8 cellular contexts compared by ENCODE assay signal in genomic region chr15:78212546-78213424, GRCh38. TPM values are rescaled to one million over a fixed set of nuclear protein-coding genes. Genes with fewer than 3 reads are reported as not detected.
DNase-seq lines count a peak whose midpoint lies in the region; ATAC-seq and TF ChIP-seq lines count a peak whose summit lies in the region.

No MANE protein-coding gene starts in this region.

- H3K27ac ChIP-seq in PC-9 (no peak overlapping the region), osteoblast (ENCODE audit: low read depth, low read length) (no peak overlapping the region)

- H3K4me1 ChIP-seq in PC-9 (replicated peaks; ENCODE audit: insufficient read depth) (peaks cover 99% of the 10 kb centered on the region), osteoblast (ENCODE audit: insufficient read depth, low read length) (peaks cover 20% of the 10 kb centered on the region)

- no peaks in the 10 kb centered on the region for H3K27me3 ChIP-seq in PC-9 (ENCODE audit: insufficient read depth, low read depth)
- peaks cover 4% of the 10 kb centered on the region for H3K27me3 ChIP-seq in osteoblast (ENCODE audit: insufficient read depth, low read length)

- intact Hi-C loops in PC-9 (cut with micrococcal nuclease; ENCODE audit: unreplicated experiment) = no loop called here

- no peaks in the 10 kb centered on the region for H3K36me3 ChIP-seq in PC-9 (ENCODE audit: low read depth)
- H3K36me3 ChIP-seq in osteoblast (ENCODE audit: insufficient read depth, low read length) = no peaks in the 10 kb centered on the region

- peak; percentile 89 for DNase-seq in EH (ENCODE audit: low read depth)
- DNase-seq in PC-9 = peak; percentile 85
- DNase-seq in fibroblast of gingiva (ENCODE audit: low read depth) = peak; percentile 52
- peak; percentile 97 for DNase-seq in osteoblast (ENCODE audit: insufficient read length, low spot score, missing footprints)
- no peak for DNase-seq in NCI-H2196 (lab: John Stamatoyannopoulos, UW; ENCODE audit: unreplicated experiment)
- no peak for DNase-seq in DMS114 treated with DMSO at 0.1 percent for 48 hours (lab: John Stamatoyannopoulos, UW; ENCODE audit: unreplicated experiment)

- TF ChIP-seq CTCF in PC-9 (conservative IDR thresholded peaks at IDR 0.05) = no peak
- no peak for TF ChIP-seq CTCF in osteoblast (IDR thresholded peaks at IDR 0.05; ENCODE audit: extremely low read depth, low read depth, low read length)

- CTCF ChIA-PET in PC-9 (lab: Charles Lee) = interaction anchor here (0.6 kb wide), 1 partner anchor 9 kb away, joined by 3 read pairs; no protein-coding TSS in a partner anchor

- H2AFZ ChIP-seq in PC-9 (no peak overlapping the region), osteoblast (ENCODE audit: low read length) (no peak overlapping the region)

- H3K79me2 ChIP-seq in PC-9 (ENCODE audit: low read depth) (no peaks in the 10 kb centered on the region), osteoblast (ENCODE audit: insufficient read depth, low read length) (no peaks in the 10 kb centered on the region)

- H3K9me3 ChIP-seq in PC-9 (ENCODE audit: insufficient read depth, low read depth) (no peaks in the 10 kb centered on the region), osteoblast (ENCODE audit: low read depth, low read length) (no peaks in the 10 kb centered on the region)

- POLR2A ChIA-PET in PC-9 (lab: Charles Lee; ENCODE audit: unreplicated experiment) = interaction anchor here (0.7 kb wide), 1 partner anchor 81 kb away, joined by 8 read pairs; no protein-coding TSS in a partner anchor

- BruUV-seq in PC-9 (replicated peaks; lab: Mats Ljungman, UMichigan) = no TSS peak

- peak overlapping the region; percentile 56 for H3K4me2 ChIP-seq in PC-9
- H3K4me2 ChIP-seq in osteoblast (ENCODE audit: insufficient read depth, low read length) = peak overlapping the region; percentile 40

- ATAC-seq in HG03442 (IDR thresholded peaks at IDR 0.05; ENCODE audit: unreplicated experiment) = no peak
- ATAC-seq in GM18858 (IDR thresholded peaks at IDR 0.05; ENCODE audit: unreplicated experiment) = no peak

- H3K9me2 ChIP-seq in PC-9 (ENCODE audit: insufficient read depth) = no peaks in the 10 kb centered on the region

- H3K4me3 ChIP-seq in PC-9 (no peak overlapping the region), osteoblast (ENCODE audit: insufficient read depth, low read length) (no peak overlapping the region)

- H3F3A ChIP-seq in PC-9 (ENCODE audit: insufficient read depth, low read depth) = peaks cover 52% of the 10 kb centered on the region

- no peaks in the 10 kb centered on the region for H4K20me1 ChIP-seq in PC-9 (ENCODE audit: insufficient read depth)
- H4K20me1 ChIP-seq in osteoblast (ENCODE audit: insufficient read depth, low read length) = no peaks in the 10 kb centered on the region

RNA-seq across cellular contexts. Expression of gene ACSBG1, which starts 21.6 kb away (rescaled TPM):
- 0.48 and 1.2 TPM in 2 replicates for total RNA-seq in PC-9 (2021)
- under 0.01 TPM in 2 replicates for total RNA-seq in osteoblast

RNA-seq across cellular contexts. Expression of gene DNAJA4, which starts 51.6 kb away (rescaled TPM):
- total RNA-seq in PC-9 (2021) = 0.33 and 0.35 TPM in 2 replicates
- total RNA-seq in osteoblast = 2.1 and 2.2 TPM in 2 replicates

Comparison
In these comparisons a context has a peak if more than half of its experiments do, and no peak if none do; other contexts are left out.
1. DNase-seq: peak in EH (single experiment), PC-9 (2 of 2), fibroblast of gingiva (single experiment) and osteoblast (single experiment); none in NCI-H2196 (single experiment) and DMS114 treated with DMSO at 0.1 percent for 48 hours (single experiment).